In the genomic region with DNA sequence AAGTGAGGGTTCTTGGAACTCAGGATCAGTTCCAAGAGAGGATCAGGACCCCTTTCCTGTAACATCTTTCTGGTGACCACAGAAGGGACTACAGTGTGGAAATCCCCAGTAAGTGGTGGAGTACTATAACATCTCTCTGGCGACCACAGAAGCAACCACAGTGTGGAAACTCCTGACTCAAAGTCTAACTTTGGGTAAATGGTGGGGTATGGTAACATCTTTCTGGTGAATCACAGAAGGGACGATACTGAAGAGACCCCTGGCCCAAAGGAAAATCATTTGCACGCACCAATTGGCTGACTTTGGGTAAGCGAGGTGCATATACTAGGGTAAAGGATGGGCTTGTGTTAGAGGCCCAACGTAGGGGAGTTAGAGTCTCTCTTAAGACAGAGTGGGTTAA, we compare ENCODE assay signal across 9 cellular contexts. TPM values are rescaled to one million over a fixed set of nuclear protein-coding genes. Genes with fewer than 3 reads are reported as not detected.
DNase-seq lines count a peak whose midpoint lies in the region; ATAC-seq and TF ChIP-seq lines count a peak whose summit lies in the region.
"Had no signal": no experiment of that assay in that cellular context is flagged by ENCODE, and none has a peak within 500 bp of the region (broad histone marks: within the 10 kb centered on the region; RNA-seq: fewer than 3 reads in every experiment).

No MANE protein-coding gene starts in this region.

- peaks cover 0 to 4% of the 10 kb centered on the region in 2 donors for H3K9me3 Mint-ChIP-seq in activated T-cell treated with anti-CD3 and anti-CD28 coated beads, Interleukin-2, amount 50 U/mL, for 72 hours

- no peak for TF ChIP-seq POLR2A in transverse colon (IDR thresholded peaks at IDR 0.05)

- H3K27ac ChIP-seq in psoas muscle (no peak overlapping the region), transverse colon (no peak overlapping the region)

- no peaks in the 10 kb centered on the region for H3K27me3 Mint-ChIP-seq in activated T-cell treated with anti-CD3 and anti-CD28 coated beads, Interleukin-2, amount 50 U/mL, for 72 hours (ENCODE audit: low read depth)

- H3K9me3 ChIP-seq in psoas muscle: no peaks in the 10 kb centered on the region
- H3K9me3 ChIP-seq in transverse colon: no peaks in the 10 kb centered on the region

- peaks cover 7% of the 10 kb centered on the region for H3K4me1 Mint-ChIP-seq in activated T-cell treated with anti-CD3 and anti-CD28 coated beads, Interleukin-2, amount 50 U/mL, for 72 hours (ENCODE audit: low read depth)

- WGBS in psoas muscle, 3 donors: 90 to 95% (median 91%) methylated on average over 5 of the region's 5 CpGs
- 82 to 100% methylated on average over 3 to 5 of the region's 5 CpGs for WGBS in transverse colon (ENCODE audit: low coverage in 1 of 2), 2 donors

- no peaks in the 10 kb centered on the region for H3K4me1 ChIP-seq in psoas muscle
- no peaks in the 10 kb centered on the region for H3K4me1 ChIP-seq in transverse colon

- TF ChIP-seq EP300 in transverse colon (IDR thresholded peaks at IDR 0.05; ENCODE audit: low read depth): no peak

- ATAC-seq in GM18511 (IDR thresholded peaks at IDR 0.05; ENCODE audit: unreplicated experiment) (peak; percentile 95), GM19463 (IDR thresholded peaks at IDR 0.05; ENCODE audit: unreplicated experiment) (peak; percentile 94), HG03064 (IDR thresholded peaks at IDR 0.05; ENCODE audit: low read depth, unreplicated experiment) (peak; percentile 74), psoas muscle (no peak)
- ATAC-seq in activated T-cell treated with anti-CD3 and anti-CD28 coated beads, Interleukin-2, amount 50 U/mL, for 72 hours (replicated peaks in 1 of 2): peak; percentile 97

- peaks cover 1 to 3% of the 10 kb centered on the region in 2 donors for H3K36me3 Mint-ChIP-seq in activated T-cell treated with anti-CD3 and anti-CD28 coated beads, Interleukin-2, amount 50 U/mL, for 72 hours (ENCODE audit: insufficient read depth in 2 of 2)

- H3K4me3 Mint-ChIP-seq in activated T-cell treated with anti-CD3 and anti-CD28 coated beads, Interleukin-2, amount 50 U/mL, for 72 hours: no peak overlapping the region

- peak; percentile 42 to 54 for DNase-seq in activated T-cell treated with anti-CD3 and anti-CD28 coated beads, Interleukin-2, amount 50 U/mL, for 72 hours
- DNase-seq in psoas muscle (no peak), inferior parietal cortex (ENCODE audit: extremely low spot score) (no peak), NCI-H2081 treated with DMSO at 0.1 percent for 48 hours (lab: John Stamatoyannopoulos, UW) (no peak), transverse colon (no peak)
- DNase-seq: T1000 had no signal

- H3K27me3 ChIP-seq in psoas muscle (ENCODE audit: insufficient read depth in 3 of 3, low read length in 2 of 3) (no peaks in the 10 kb centered on the region), transverse colon (no peaks in the 10 kb centered on the region)

- in situ Hi-C loops in transverse colon (cut with MboI; ENCODE audit: low pct_ligation_motif_present in 1 of 4, low pct_unique_long_range_greater_than_20kb in 1 of 4, low sequenced_read_pairs in 3 of 4): no loop called here

- intact Hi-C loops in psoas muscle (cut with DNase I) (no loop called here), transverse colon (cut with DNase I; ENCODE audit: low total_unique reads) (no loop called here)

- no peaks in the 10 kb centered on the region for H3K36me3 ChIP-seq in psoas muscle (ENCODE audit: insufficient read depth in 1 of 2, low read depth in 1 of 2)
- no peaks in the 10 kb centered on the region for H3K36me3 ChIP-seq in transverse colon

- TF ChIP-seq CTCF in psoas muscle (IDR thresholded peaks at IDR 0.05) (no peak), transverse colon (IDR thresholded peaks at IDR 0.05) (no peak)

- H3K27ac Mint-ChIP-seq in activated T-cell treated with anti-CD3 and anti-CD28 coated beads, Interleukin-2, amount 50 U/mL, for 72 hours: no peak overlapping the region

- H3K4me3 ChIP-seq in psoas muscle: no peak overlapping the region
- H3K4me3 ChIP-seq in transverse colon: no peak overlapping the region

RNA-seq across cellular contexts. Expression of a gene that starts 56.3 kb away (rescaled TPM):
- not detected for total RNA-seq in activated T-cell treated with anti-CD3 and anti-CD28 coated beads, Interleukin-2, amount 50 U/mL, for 72 hours
- total RNA-seq in psoas muscle (10 to 100 TPM in 3 of 4 donors, 1 to 10 TPM in 1; 9.3 to 15.9 (median 13.5) TPM), transverse colon (10 to 100 TPM in 3 of 4 donors, 1 to 10 TPM in 1; 6.4 to 44.1 (median 25.4) TPM)
- polyA plus RNA-seq in psoas muscle: 10 to 100 TPM in 1 of 3 donors, 1 to 10 TPM in 2; 5.6 to 18.0 (median 10.0) TPM

Comparison
In these comparisons a context has a peak if more than half of its experiments do, and no peak if none do; other contexts are left out.
1. ATAC-seq: peak in GM18511 (single experiment), GM19463 (single experiment), HG03064 (single experiment) and activated T-cell treated with anti-CD3 and anti-CD28 coated beads, Interleukin-2, amount 50 U/mL, for 72 hours (2 of 2); none in psoas muscle (0 of 4).
2. DNase-seq: peak in activated T-cell treated with anti-CD3 and anti-CD28 coated beads, Interleukin-2, amount 50 U/mL, for 72 hours (2 of 2); none in psoas muscle (0 of 2), inferior parietal cortex (single experiment), NCI-H2081 treated with DMSO at 0.1 percent for 48 hours (single experiment) and transverse colon (single experiment).
3. RNA of a gene that starts 56.3 kb away (total RNA-seq): 6.4 to 44.1 TPM in transverse colon and 9.3 to 15.9 TPM in psoas muscle; not detected in activated T-cell treated with anti-CD3 and anti-CD28 coated beads, Interleukin-2, amount 50 U/mL, for 72 hours; every median in the first group is over 4 times any median in the second.